In the genomic region with DNA sequence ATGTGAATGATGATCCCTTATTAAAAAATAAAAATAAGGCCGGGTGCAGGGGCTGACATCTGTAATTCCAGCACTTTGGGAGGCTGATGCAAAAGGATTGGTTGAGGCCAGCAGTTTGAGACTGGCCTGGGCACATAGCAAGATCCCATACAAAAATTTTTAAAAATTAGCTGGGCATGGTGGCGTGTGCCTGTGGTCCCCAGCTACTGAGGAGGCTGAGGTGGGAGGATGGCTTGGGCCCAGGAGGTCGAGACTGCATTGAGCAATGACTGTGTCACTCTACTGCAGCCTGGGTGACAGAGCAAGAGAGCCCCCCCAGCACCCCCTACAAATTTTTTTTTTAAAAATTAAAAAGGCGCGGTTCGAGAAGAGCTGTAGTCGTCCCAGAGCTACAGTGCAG, we compare ENCODE assay signal across 9 cellular contexts. TPM values are rescaled to one million over a fixed set of nuclear protein-coding genes. Genes with fewer than 3 reads are reported as not detected.
DNase-seq lines count a peak whose midpoint lies in the region; ATAC-seq, FAIRE-seq and TF ChIP-seq lines count a peak whose summit lies in the region.
"Had no signal": no experiment of that assay in that cellular context is flagged by ENCODE, and none has a peak within 500 bp of the region (broad histone marks: within the 10 kb centered on the region; RNA-seq: fewer than 3 reads in every experiment).

No MANE protein-coding gene starts in this region.

- peaks cover 33% of the 10 kb centered on the region for H3K4me1 ChIP-seq in astrocyte (ENCODE audit: insufficient read depth, low read length)
- peaks cover 24 to 31% of the 10 kb centered on the region in 2 donors for H3K4me1 ChIP-seq in thoracic aorta (ENCODE audit: control insufficient read depth in 1 of 2, low read depth in 2 of 2)

- peak overlapping the region; percentile 71 for H3K9ac ChIP-seq in astrocyte (ENCODE audit: low read length)

- H3K36me3 Mint-ChIP-seq in activated T-cell treated with anti-CD3 and anti-CD28 coated beads, Interleukin-2, amount 50 U/mL, for 72 hours (ENCODE audit: insufficient read depth in 2 of 2) = peaks cover 0 to 6% of the 10 kb centered on the region in 2 donors
- H3K36me3 Mint-ChIP-seq in astrocyte (ENCODE audit: low read depth, unreplicated experiment) (peaks cover 2% of the 10 kb centered on the region), memory B cell (peaks cover 1% of the 10 kb centered on the region)

- DNase-seq in activated T-cell treated with anti-CD3 and anti-CD28 coated beads, Interleukin-2, amount 50 U/mL, for 72 hours = no peak
- DNase-seq in activated T-cell treated with anti-CD3 and anti-CD28 coated beads, Interleukin-2, amount 50 U/mL, for 48 hours = no peak
- DNase-seq in astrocyte (ENCODE audit: low read depth) = no peak
- no peak for DNase-seq in memory B cell (ENCODE audit: low spot score in 2 of 2)
- no peak for DNase-seq in thoracic aorta (ENCODE audit: low spot score)
- no peak for DNase-seq in A172 (ENCODE audit: low spot score)
- no peak for DNase-seq in GM10266 (ENCODE audit: extremely low spot score)
- DNase-seq: NCI-H1048 had no signal

- H3K4me3 ChIP-seq in astrocyte (ENCODE audit: insufficient read depth, low read depth, low read length) (peak overlapping the region; percentile 71), thoracic aorta (peak overlapping the region; percentile 78)

- H3K27ac ChIP-seq in astrocyte (ENCODE audit: low read depth, low read length) (no peak overlapping the region), thoracic aorta (no peak overlapping the region)

- TF ChIP-seq CTCF in astrocyte (IDR thresholded peaks at IDR 0.05; ENCODE audit: insufficient read depth, low read depth, low read length) (no peak), thoracic aorta (IDR thresholded peaks at IDR 0.05) (no peak), GM10266 (IDR thresholded peaks at IDR 0.05; ENCODE audit: control insufficient read depth, insufficient read depth, low read depth, missing control alignments) (no peak)

- H3K27me3 ChIP-seq in astrocyte (ENCODE audit: insufficient read depth, low read length) (no peaks in the 10 kb centered on the region), thoracic aorta (replicated peaks; ENCODE audit: insufficient read depth) (no peaks in the 10 kb centered on the region)

- peaks cover 30% of the 10 kb centered on the region for H4K20me1 ChIP-seq in astrocyte (ENCODE audit: insufficient read depth, low read length)

- H3K36me3 ChIP-seq in astrocyte (ENCODE audit: insufficient read depth, low read length) (no peaks in the 10 kb centered on the region), thoracic aorta (no peaks in the 10 kb centered on the region)

- no peak overlapping the region for H2AFZ ChIP-seq in astrocyte (ENCODE audit: low read depth, low read length)

- H3K79me2 ChIP-seq in astrocyte (ENCODE audit: insufficient read depth, low read length) = peaks cover 36% of the 10 kb centered on the region

- H3K4me3 Mint-ChIP-seq in activated T-cell treated with anti-CD3 and anti-CD28 coated beads, Interleukin-2, amount 50 U/mL, for 72 hours = peak overlapping the region; percentile 81 to 87
- H3K4me3 Mint-ChIP-seq in astrocyte (ENCODE audit: unreplicated experiment) (peak overlapping the region; percentile 80), memory B cell (peak overlapping the region; percentile 87)

- no peak overlapping the region for H3K27ac Mint-ChIP-seq in activated T-cell treated with anti-CD3 and anti-CD28 coated beads, Interleukin-2, amount 50 U/mL, for 72 hours
- H3K27ac Mint-ChIP-seq in astrocyte (ENCODE audit: unreplicated experiment) (no peak overlapping the region), memory B cell (peak overlapping the region; percentile 79)

- peak overlapping the region; percentile 100 for H3K4me2 ChIP-seq in astrocyte (ENCODE audit: low read length)

- H3K9me3 ChIP-seq in astrocyte (ENCODE audit: insufficient read depth, low read depth, low read length) (no peaks in the 10 kb centered on the region), thoracic aorta (no peaks in the 10 kb centered on the region)

- no peak for ATAC-seq in activated T-cell treated with anti-CD3 and anti-CD28 coated beads, Interleukin-2, amount 50 U/mL, for 72 hours (replicated peaks in 1 of 2)
- ATAC-seq in memory B cell (ENCODE audit: low read depth) (no peak), thoracic aorta (ENCODE audit: insufficient number of reproducible peaks, low FRiP score, low read depth) (no peak), HG03571 (IDR thresholded peaks at IDR 0.05; ENCODE audit: unreplicated experiment) (no peak)

- no peaks in the 10 kb centered on the region for H3K9me3 Mint-ChIP-seq in activated T-cell treated with anti-CD3 and anti-CD28 coated beads, Interleukin-2, amount 50 U/mL, for 72 hours
- H3K9me3 Mint-ChIP-seq in astrocyte (ENCODE audit: unreplicated experiment) = no peaks in the 10 kb centered on the region
- no peaks in the 10 kb centered on the region for H3K9me3 Mint-ChIP-seq in memory B cell

- H3K27me3 Mint-ChIP-seq in activated T-cell treated with anti-CD3 and anti-CD28 coated beads, Interleukin-2, amount 50 U/mL, for 72 hours (ENCODE audit: low read depth) = no peaks in the 10 kb centered on the region
- H3K27me3 Mint-ChIP-seq in astrocyte (ENCODE audit: low read depth, unreplicated experiment) (no peaks in the 10 kb centered on the region), memory B cell (no peaks in the 10 kb centered on the region)

- peaks cover 25% of the 10 kb centered on the region for H3K4me1 Mint-ChIP-seq in activated T-cell treated with anti-CD3 and anti-CD28 coated beads, Interleukin-2, amount 50 U/mL, for 72 hours (ENCODE audit: low read depth)
- peaks cover 19% of the 10 kb centered on the region for H3K4me1 Mint-ChIP-seq in astrocyte (ENCODE audit: low read depth, unreplicated experiment)
- H3K4me1 Mint-ChIP-seq in memory B cell = peaks cover 22% of the 10 kb centered on the region

- FAIRE-seq in astrocyte (lab: Jason Lieb, UNC) = no peak

RNA-seq across cellular contexts. Expression of gene BRI3, which starts 1.2 kb away (rescaled TPM):
- 10 to 100 TPM; 84.2 to 90.0 TPM for total RNA-seq in activated T-cell treated with anti-CD3 and anti-CD28 coated beads, Interleukin-2, amount 50 U/mL, for 72 hours
- total RNA-seq in astrocyte = 182 and 195 TPM in 2 replicates
- 100 to 1,000 TPM in 1 of 2 donors, 10 to 100 TPM in 1; 95.1 to 104 TPM for total RNA-seq in thoracic aorta
- total RNA-seq in A172 (2014; rRNA removed; shearing (Covaris generic)) = 107 and 132 TPM in 2 replicates

RNA-seq across cellular contexts. Expression of gene TECPR1, which starts 28.3 kb away (rescaled TPM):
- total RNA-seq in activated T-cell treated with anti-CD3 and anti-CD28 coated beads, Interleukin-2, amount 50 U/mL, for 72 hours = 10 to 100 TPM; 40.7 to 53.0 TPM
- total RNA-seq in astrocyte = 23.9 and 30.4 TPM in 2 replicates
- total RNA-seq in thoracic aorta = 10 to 100 TPM; 41.6 to 53.8 TPM
- 16.7 and 17.4 TPM in 2 replicates for total RNA-seq in A172 (2014; rRNA removed; shearing (Covaris generic))
